In the genomic region with DNA sequence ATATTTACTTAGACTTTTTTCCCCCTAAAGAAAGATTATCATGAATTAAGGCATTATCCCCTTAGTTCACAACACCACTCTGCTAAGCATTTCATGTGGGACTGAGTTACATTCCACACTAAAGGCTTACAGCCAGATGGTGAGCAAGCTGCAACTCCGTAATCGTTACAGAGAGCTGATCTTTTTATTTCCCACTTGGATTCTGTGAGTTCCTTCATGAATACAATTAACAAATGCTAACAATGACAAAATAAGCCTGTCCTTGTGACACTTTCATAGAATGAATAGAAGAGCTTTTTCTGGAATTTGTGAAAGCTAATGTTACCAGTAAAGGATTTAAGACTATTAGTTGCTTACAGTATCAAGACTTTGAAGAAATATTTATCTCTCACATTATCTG, we compare ENCODE assay signal across 16 cellular contexts.
"Had no signal": no experiment of that assay in that cellular context is flagged by ENCODE, and none has a peak within 500 bp of the region (broad histone marks: within the 10 kb centered on the region; RNA-seq: fewer than 3 reads in every experiment).

No MANE protein-coding gene starts in this region.

- H3K4me3 ChIP-seq: heart left ventricle, mucosa of descending colon, prostate gland, right lobe of liver, upper lobe of right lung had no signal

- H3K36me3 ChIP-seq: prostate gland had no signal

- H3K4me1 ChIP-seq: heart left ventricle, prostate gland had no signal

- H3K27ac ChIP-seq: heart left ventricle, prostate gland, right lobe of liver, upper lobe of right lung had no signal

- ATAC-seq: activated CD8-positive, alpha-beta T cell treated with anti-CD3 and anti-CD28 coated beads, Interleukin-2, amount 10 ng/mL, durations not matched to agents 7 days and 5 days; heart left ventricle; mucosa of descending colon; naive thymus-derived CD8-positive, alpha-beta T cell; right lobe of liver; upper lobe of right lung had no signal

- H3K9me3 ChIP-seq: heart left ventricle, mucosa of descending colon, prostate gland, right lobe of liver, upper lobe of right lung had no signal

- H3K27me3 ChIP-seq: heart left ventricle, right lobe of liver, upper lobe of right lung had no signal

- DNase-seq: activated CD4-positive, alpha-beta T cell treated with anti-CD3 and anti-CD28 coated beads for 48 hours; activated CD8-positive, alpha-beta memory T cell treated with anti-CD3 and anti-CD28 coated beads, Interleukin-2, amount 50 U/mL, for 48 hours; activated CD8-positive, alpha-beta T cell treated with anti-CD3 and anti-CD28 coated beads, Interleukin-2, amount 10 ng/mL, durations not matched to agents 7 days and 5 days; activated naive CD4-positive, alpha-beta T cell treated with anti-CD3 and anti-CD28 coated beads for 36 hours; central memory CD4-positive, alpha-beta T cell; erythroblast; foreskin fibroblast; heart left ventricle; mucosa of descending colon; naive thymus-derived CD8-positive, alpha-beta T cell; right lobe of liver; stimulated activated CD4-positive, alpha-beta T cell treated with anti-CD3 and anti-CD28 coated beads, Interleukin-2, amount 100 ng/mL, for 24 hours; stimulated activated naive CD4-positive, alpha-beta T cell; T1000; upper lobe of right lung had no signal
